In genomic region chr6:157592980-157593379, GRCh38 we compare ENCODE assay signal across 23 cellular contexts.
"Had no signal": no experiment of that assay in that cellular context is flagged by ENCODE, and none has a peak within 500 bp of the region (broad histone marks: within the 10 kb centered on the region; RNA-seq: fewer than 3 reads in every experiment).

No MANE protein-coding gene starts in this region.

- H3K4me3 ChIP-seq: hepatocyte, left ventricle myocardium inferior, smooth muscle cell, thoracic aorta had no signal

- H3K27ac Mint-ChIP-seq: activated naive CD4-positive, alpha-beta T cell treated with anti-CD3 and anti-CD28 coated beads, Interleukin-2, amount 10 ng/mL, durations not matched to agents 7 days and 5 days; nephron; stimulated activated memory B cell treated with anti-CD40 and anti-IgM and Interleukin-4, amounts not matched to agents 10 μg/mL and 1 μg/mL and 100 μg/mL, for 72 hours; type B pancreatic cell had no signal

- H3K9me3 Mint-ChIP-seq: type B pancreatic cell had no signal

- H3K4me3 Mint-ChIP-seq: activated naive CD4-positive, alpha-beta T cell treated with anti-CD3 and anti-CD28 coated beads, Interleukin-2, amount 10 ng/mL, durations not matched to agents 7 days and 5 days; nephron; stimulated activated memory B cell treated with anti-CD40 and anti-IgM and Interleukin-4, amounts not matched to agents 10 μg/mL and 1 μg/mL and 100 μg/mL, for 72 hours; type B pancreatic cell had no signal

- H2AFZ ChIP-seq: hepatocyte had no signal

- H3K27me3 ChIP-seq: brain microvascular endothelial cell, hepatocyte had no signal

- DNase-seq: activated CD4-positive, alpha-beta T cell treated with anti-CD3 and anti-CD28 coated beads for 4 hours; activated CD4-positive, alpha-beta T cell treated with anti-CD3 and anti-CD28 coated beads, Interleukin-2, amount 50 U/mL, for 48 hours; activated CD4-positive, CD25-positive, alpha-beta regulatory T cell; activated effector memory CD4-positive, alpha-beta T cell treated with anti-CD3 and anti-CD28 coated beads, Interleukin-2, amount 50 U/mL, for 16 hours; activated naive CD4-positive, alpha-beta T cell treated with anti-CD3 and anti-CD28 coated beads, Interleukin-2, amount 10 ng/mL, durations not matched to agents 7 days and 5 days; activated T-cell treated with anti-CD3 and anti-CD28 coated beads for 4 hours; aorta; brain microvascular endothelial cell; caudate nucleus; dermis blood vessel endothelial cell; effector memory CD4-positive, alpha-beta T cell; foreskin melanocyte; glutamatergic neuron; left ventricle myocardium inferior; midbrain; stimulated activated CD4-positive, alpha-beta T cell treated with anti-CD3 and anti-CD28 coated beads, Interleukin-15, amount 100 ng/mL, for 24 hours; T-helper 1 cell had no signal

- H3K36me3 ChIP-seq: brain microvascular endothelial cell, thoracic aorta had no signal

- H3K4me1 Mint-ChIP-seq: activated naive CD4-positive, alpha-beta T cell treated with anti-CD3 and anti-CD28 coated beads, Interleukin-2, amount 10 ng/mL, durations not matched to agents 7 days and 5 days had no signal

- H3K27me3 Mint-ChIP-seq: activated naive CD4-positive, alpha-beta T cell treated with anti-CD3 and anti-CD28 coated beads, Interleukin-2, amount 10 ng/mL, durations not matched to agents 7 days and 5 days; stimulated activated memory B cell treated with anti-CD40 and anti-IgM and Interleukin-4, amounts not matched to agents 10 μg/mL and 1 μg/mL and 100 μg/mL, for 72 hours; type B pancreatic cell had no signal

- H3K27ac ChIP-seq: brain microvascular endothelial cell, hepatocyte, left ventricle myocardium inferior, thoracic aorta had no signal

- H3K79me2 ChIP-seq: hepatocyte had no signal

- H3K4me2 ChIP-seq: hepatocyte, smooth muscle cell had no signal
